ENCODE assay signal across 18 cellular contexts in genomic region chr4:114606240-114606639, GRCh38. TPM values are rescaled to one million over a fixed set of nuclear protein-coding genes. Genes with fewer than 3 reads are reported as not detected.
DNase-seq lines count a peak whose midpoint lies in the region; ATAC-seq and TF ChIP-seq lines count a peak whose summit lies in the region.
"Had no signal": no experiment of that assay in that cellular context is flagged by ENCODE, and none has a peak within 500 bp of the region (broad histone marks: within the 10 kb centered on the region; RNA-seq: fewer than 3 reads in every experiment).

No MANE protein-coding gene starts in this region.

- WGBS in transverse colon (ENCODE audit: low coverage in 1 of 2), 2 donors, result 41 to 48% methylated on average over 2 of the region's 2 CpGs

- H3K4me1 ChIP-seq in foreskin keratinocyte (no peaks in the 10 kb centered on the region), transverse colon (peaks cover 2 to 62% (median 25%) of the 10 kb centered on the region in 4 donors)

- H3K27ac ChIP-seq in foreskin keratinocyte (no peak overlapping the region), transverse colon (peak overlapping the region; percentile 54 to 71 (median 64))
- H3K27ac ChIP-seq: WERI-Rb-1 had no signal

- DNase-seq in SIG-M5 treated with dmso at 0.1 percent for 504 hours (lab: John Stamatoyannopoulos, UW; ENCODE audit: unreplicated experiment) (peak; percentile 9), SIG-M5 (lab: John Stamatoyannopoulos, UW) (no peak), NCI-H526 (lab: John Stamatoyannopoulos, UW) (peak; percentile 97 to 99), foreskin keratinocyte (peak; percentile 20 to 66), transverse colon (no peak), germinal center (ENCODE audit: low spot score) (no peak), GF-D8 (lab: John Stamatoyannopoulos, UW) (no peak)
- DNase-seq: activated naive CD4-positive, alpha-beta T cell; hypothalamus; NCI-H2227 treated with DMSO at 0.1 percent for 48 hours; WERI-Rb-1 had no signal

- TF ChIP-seq CTCF in foreskin keratinocyte (conservative IDR thresholded peaks at IDR 0.05) (no peak), transverse colon (IDR thresholded peaks at IDR 0.05) (no peak)

- H3K9me3 ChIP-seq in transverse colon, result no peaks in the 10 kb centered on the region

- ATAC-seq in foreskin keratinocyte (peak; percentile 70), HG02981 (IDR thresholded peaks at IDR 0.05; ENCODE audit: unreplicated experiment) (no peak)
- ATAC-seq: natural killer cell treated with Interleukin-12 subunit alpha and Interleukin-12 subunit beta and Interleukin-15 and Interleukin-18, amount 100 ng/mL, for 72 hours; Panc1 had no signal

- intact Hi-C loops in transverse colon (cut with DNase I; ENCODE audit: low total_unique reads), result loop anchor here (1.0 kb wide), 1 partner anchor 24 kb away; no protein-coding TSS in a partner anchor

- H3K36me3 ChIP-seq in transverse colon, result no peaks in the 10 kb centered on the region
- H3K36me3 ChIP-seq: WERI-Rb-1 had no signal

- no peak for TF ChIP-seq POLR2A in transverse colon (IDR thresholded peaks at IDR 0.05)

- in situ Hi-C loops in transverse colon (cut with MboI; ENCODE audit: low pct_ligation_motif_present in 1 of 4, low pct_unique_long_range_greater_than_20kb in 1 of 4, low sequenced_read_pairs in 3 of 4), result no loop called here

- no peak overlapping the region for H3K4me3 ChIP-seq in transverse colon

- no peak for TF ChIP-seq EP300 in transverse colon (IDR thresholded peaks at IDR 0.05; ENCODE audit: low read depth)

- H3K27me3 ChIP-seq in foreskin keratinocyte (peaks cover 2% of the 10 kb centered on the region), transverse colon (no peaks in the 10 kb centered on the region)

RNA-seq across cellular contexts. Expression of gene UGT8, which starts 7.6 kb away (rescaled TPM):
- total RNA-seq in foreskin keratinocyte (0.18 and 0.61 TPM in 2 replicates), transverse colon (10 to 100 TPM; 41.0 to 63.6 (median 55.7) TPM)
- 0.09 and 0.18 TPM in 2 replicates for polyA plus RNA-seq in foreskin keratinocyte
- total RNA-seq: A172; dermis microvascular lymphatic vessel endothelial cell; natural killer cell treated with Interleukin-12 subunit alpha and Interleukin-12 subunit beta and Interleukin-15 and Interleukin-18, amount 100 ng/mL, for 72 hours had no signal
- polyA plus RNA-seq: CD14-positive monocyte, fibroblast of lung had no signal

Comparison
In these comparisons a context has a peak if more than half of its experiments do, and no peak if none do; other contexts are left out.
1. DNase-seq: peak in SIG-M5 treated with dmso at 0.1 percent for 504 hours (single experiment), NCI-H526 (2 of 2) and foreskin keratinocyte (2 of 2); none in SIG-M5 (single experiment), transverse colon (single experiment), germinal center (single experiment) and GF-D8 (single experiment).
2. RNA of gene UGT8, which starts 7.6 kb away (total RNA-seq): 41.0 to 63.6 TPM in transverse colon; 0.18 to 0.61 TPM in foreskin keratinocyte; every median in the first group is over 10 times any median in the second.